1 cellular context compared by ENCODE assay signal in genomic region chr10:114698271-114699185, GRCh38.
TF ChIP-seq lines count a peak whose summit lies in the region.

No MANE protein-coding gene starts in this region.

TF ChIP-seq in HepG2, 621 proteins besides CTCF, POLR2A, EP300 and RAD21 (continued from another document):
- TF ChIP-seq JUN (CRISPR knock-in tag; IDR thresholded peaks at IDR 0.05), result no peak
- TF ChIP-seq TFDP2 (CRISPR knock-in tag; IDR thresholded peaks at IDR 0.05), result no peak
- no peak for TF ChIP-seq ZNF350 (CRISPR knock-in tag; IDR thresholded peaks at IDR 0.05; ENCODE audit: borderline replicate concordance, low read depth)
- no peak for TF ChIP-seq ZNF484 (CRISPR knock-in tag; IDR thresholded peaks at IDR 0.05; ENCODE audit: borderline replicate concordance, low read depth)
- no peak for TF ChIP-seq HNRNPL (IDR thresholded peaks at IDR 0.05; ENCODE audit: low read depth, low read length)
- no peak for TF ChIP-seq ZNF281 (CRISPR knock-in tag; IDR thresholded peaks at IDR 0.05; ENCODE audit: borderline replicate concordance)
- no peak for TF ChIP-seq ZFY (CRISPR knock-in tag; IDR thresholded peaks at IDR 0.05)
